5 cellular contexts compared by ENCODE assay signal in genomic region chr9:72955636-72956035, GRCh38. TPM values are rescaled to one million over a fixed set of nuclear protein-coding genes. Genes with fewer than 3 reads are reported as not detected.
"Had no signal": no experiment of that assay in that cellular context is flagged by ENCODE, and none has a peak within 500 bp of the region (broad histone marks: within the 10 kb centered on the region; RNA-seq: fewer than 3 reads in every experiment).

No MANE protein-coding gene starts in this region.

RNA-seq across cellular contexts. Expression of gene ALDH1A1, which starts 2.8 kb away (rescaled TPM):
- total RNA-seq: activated CD4-positive, alpha-beta memory T cell treated with anti-CD3 and anti-CD28 coated beads, Interleukin-2, amount 10 ng/mL, durations not matched to agents 7 days and 5 days; activated CD8-positive, alpha-beta memory T cell treated with anti-CD3 and anti-CD28 coated beads, Interleukin-2, amount 10 ng/mL, durations not matched to agents 7 days and 5 days; PC-3; T-helper 1 cell treated with Interleukin-12 subunit alpha and Interleukin-12 subunit beta and Interleukin-4 antibody, amounts not matched to agents 30 ng/mL and 1 ng/mL, for 36 hours; T-helper 2 cell treated with Interferon-gamma antibody and Interleukin-4, amounts not matched to agents 100 ng/mL and 5 ng/mL, for 36 hours had no signal
